ENCODE assay signal across 10 cellular contexts in genomic region chr4:158824425-158825274, GRCh38. TPM values are rescaled to one million over a fixed set of nuclear protein-coding genes. Genes with fewer than 3 reads are reported as not detected.
DNase-seq lines count a peak whose midpoint lies in the region; ATAC-seq and TF ChIP-seq lines count a peak whose summit lies in the region.
"Had no signal": no experiment of that assay in that cellular context is flagged by ENCODE, and none has a peak within 500 bp of the region (broad histone marks: within the 10 kb centered on the region; RNA-seq: fewer than 3 reads in every experiment).

No MANE protein-coding gene starts in this region.

- H3K36me3 Mint-ChIP-seq in CD14-positive monocyte, result peaks cover 27 to 42% of the 10 kb centered on the region in 2 donors

- peak overlapping the region in 2 of 7 donors; percentile 30 to 51 for H3K27ac Mint-ChIP-seq in CD14-positive monocyte
- H3K27ac Mint-ChIP-seq: CD8-positive, alpha-beta T cell had no signal

- no peak overlapping the region for H4K8ac ChIP-seq in mesendoderm (ENCODE audit: low read depth, low read length)

- no peak overlapping the region for H3K9ac ChIP-seq in mesendoderm (ENCODE audit: low read length)

- no peak overlapping the region for H3K4me3 ChIP-seq in mesendoderm (ENCODE audit: low read length)

- H3K4ac ChIP-seq in mesendoderm (ENCODE audit: low read depth, low read length), result no peak overlapping the region

- no peak for TF ChIP-seq CTCF in CD14-positive monocyte (IDR thresholded peaks at IDR 0.05)

- no peaks in the 10 kb centered on the region for H3K36me3 ChIP-seq in mesendoderm (ENCODE audit: control insufficient read depth, insufficient read depth, low read length)

- no peak overlapping the region for H3K4me2 ChIP-seq in mesendoderm (ENCODE audit: low read length)

- H3K23ac ChIP-seq in mesendoderm (ENCODE audit: low read length), result no peak overlapping the region

- peaks cover 22% of the 10 kb centered on the region for H3K4me1 Mint-ChIP-seq in CD14-positive monocyte

- peak; percentile 35 for ATAC-seq in Right ventricle myocardium inferior
- no peak for ATAC-seq in activated CD4-positive, CD25-positive, alpha-beta regulatory T cell treated with anti-CD3 and anti-CD28 coated beads, Interleukin-2, amount 50 U/mL, for 24 hours
- no peak for ATAC-seq in GM18502 (IDR thresholded peaks at IDR 0.05; ENCODE audit: poor library complexity, unreplicated experiment)
- ATAC-seq: CD8-positive, alpha-beta T cell had no signal

- peaks cover 23% of the 10 kb centered on the region for H3K4me1 ChIP-seq in mesendoderm (ENCODE audit: control insufficient read depth, low read depth, low read length)

- H2BK5ac ChIP-seq in mesendoderm (ENCODE audit: low read length), result no peak overlapping the region

- no peak overlapping the region for H4K5ac ChIP-seq in mesendoderm (ENCODE audit: low read length)

- H3K79me1 ChIP-seq in mesendoderm (ENCODE audit: low read length), result no peaks in the 10 kb centered on the region

- no peaks in the 10 kb centered on the region for H3K27me3 Mint-ChIP-seq in CD14-positive monocyte (ENCODE audit: low read depth in 3 of 3)

- no peaks in the 10 kb centered on the region for H3K79me2 ChIP-seq in mesendoderm (ENCODE audit: control insufficient read depth, insufficient read depth, low read length)

- H2BK120ac ChIP-seq in mesendoderm (ENCODE audit: low read depth, low read length), result no peak overlapping the region

- peak overlapping the region; percentile 43 for H3K56ac ChIP-seq in mesendoderm (ENCODE audit: low read length)

- no peak overlapping the region for H2BK15ac ChIP-seq in mesendoderm (replicated peaks; ENCODE audit: low read depth)

- no peak overlapping the region for H3K18ac ChIP-seq in mesendoderm (ENCODE audit: low read length)

- intact Hi-C loops in Right ventricle myocardium inferior (cut with DNase I) (loop anchor here (5.0 kb wide), 1 partner anchor 57 kb away; the partner anchor contains the start of gene FNIP2), cardiac septum (cut with DNase I) (no loop called here), CD14-positive monocyte (cut with micrococcal nuclease) (no loop called here)

- WGBS in mesendoderm (ENCODE audit: extremely low coverage, insufficient coverage, low lambda C conversion rate), result no CpG with 5 or more reads among the region's 7 CpGs

- DNase-seq in Right ventricle myocardium inferior (ENCODE audit: missing footprints) (no peak), cardiac septum (ENCODE audit: low spot score) (no peak), dermis blood vessel endothelial cell (peak; percentile 60), mesendoderm (peak; percentile 60), SKM-1 treated with dmso at 0.1 percent for 144 hours (lab: John Stamatoyannopoulos, UW; ENCODE audit: unreplicated experiment) (no peak), CD14-positive monocyte (ENCODE audit: low spot score) (no peak)
- DNase-seq: activated effector memory CD4-positive, alpha-beta T cell treated with Interleukin-2 at 50 U/mL for 16 hours; CD8-positive, alpha-beta T cell had no signal

- H3K27ac ChIP-seq in mesendoderm (ENCODE audit: low read depth, low read length), result no peak overlapping the region

- no peaks in the 10 kb centered on the region for H3K9me3 Mint-ChIP-seq in CD14-positive monocyte
- H3K9me3 Mint-ChIP-seq: CD8-positive, alpha-beta T cell had no signal

- no peak overlapping the region for H2AK5ac ChIP-seq in mesendoderm (ENCODE audit: low read length)

- no peaks in the 10 kb centered on the region for H3K27me3 ChIP-seq in mesendoderm (ENCODE audit: insufficient read depth, low read length, poor library complexity)

- H3K4me3 Mint-ChIP-seq in CD14-positive monocyte, result no peak overlapping the region
- H3K4me3 Mint-ChIP-seq: CD8-positive, alpha-beta T cell had no signal

RNA-seq across cellular contexts. Expression of gene FNIP2, which starts 55.8 kb away (rescaled TPM):
- total RNA-seq in Right ventricle myocardium inferior, result 46.2 TPM
- 38.5 TPM for total RNA-seq in cardiac septum
- total RNA-seq in dermis blood vessel endothelial cell, result 59.6 and 62.3 TPM in 2 replicates
- polyA plus RNA-seq in mesendoderm (2013, experiment 1 of 2), result 5.1 TPM
- 4.9 TPM for polyA plus RNA-seq in mesendoderm (2013, experiment 2 of 2)
- 1 to 10 TPM; 3.5 to 5.7 TPM for polyA plus RNA-seq in CD14-positive monocyte

Comparison
In these comparisons a context has a peak if more than half of its experiments do, and no peak if none do; other contexts are left out.
1. DNase-seq: peak in dermis blood vessel endothelial cell (single experiment) and mesendoderm (single experiment); none in Right ventricle myocardium inferior (single experiment), cardiac septum (single experiment), SKM-1 treated with dmso at 0.1 percent for 144 hours (single experiment) and CD14-positive monocyte (single experiment).